ENCODE assay signal across 1 cellular context in genomic region chr7:55534262-55534915, GRCh38.
TF ChIP-seq lines count a peak whose summit lies in the region.

No MANE protein-coding gene starts in this region.

TF ChIP-seq in K562, 482 proteins besides CTCF, POLR2A, EP300 and RAD21 (continued from another document):
- TF ChIP-seq ZBTB33 (CRISPR knock-in tag; IDR thresholded peaks at IDR 0.05) (no peak), ZNF224 (CRISPR knock-in tag; IDR thresholded peaks at IDR 0.05) (no peak), HNRNPUL1 (IDR thresholded peaks at IDR 0.05; ENCODE audit: low read length) (no peak)
TF ChIP-seq in K562: peak in this region for 0.
